Comparison of ENCODE assay signal across 23 cellular contexts in the genomic region with DNA sequence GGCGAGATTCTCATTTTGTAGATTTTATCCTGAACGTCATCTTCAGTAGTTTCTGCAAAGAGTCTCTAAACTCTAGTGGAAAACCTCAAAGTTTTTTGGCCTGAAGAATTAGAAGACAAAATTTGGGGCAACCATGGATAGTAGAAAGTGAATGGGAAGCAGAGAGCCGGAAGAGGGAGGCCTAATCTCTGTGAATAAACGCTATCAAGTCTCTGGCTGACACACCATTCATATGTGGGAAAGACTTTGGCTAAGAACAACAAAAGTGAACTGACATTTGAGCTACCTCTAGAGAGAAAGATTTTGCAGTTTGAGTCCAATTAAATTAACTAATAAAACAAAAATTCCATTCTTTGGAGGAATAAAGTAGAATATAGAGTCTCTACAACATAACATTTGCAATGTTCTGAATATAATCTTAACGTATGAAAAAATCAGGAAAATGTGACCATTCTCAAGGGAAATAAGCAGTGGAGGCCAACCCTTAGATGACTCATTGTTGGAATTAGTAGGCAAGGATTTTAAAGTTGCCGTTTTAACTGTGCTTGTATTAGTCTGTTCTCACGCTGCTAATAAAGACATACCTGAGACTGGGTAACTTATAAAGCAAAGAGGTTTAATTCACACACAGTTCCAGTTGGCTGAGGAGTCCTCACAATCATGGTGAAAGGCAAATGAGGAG.
"Had no signal": no experiment of that assay in that cellular context is flagged by ENCODE, and none has a peak within 500 bp of the region (broad histone marks: within the 10 kb centered on the region; RNA-seq: fewer than 3 reads in every experiment).

No MANE protein-coding gene starts in this region.

- H3K4me3 ChIP-seq: ascending aorta, gastrocnemius medialis, ovary, prostate gland, tibial artery had no signal

- H3K36me3 ChIP-seq: ascending aorta, gastrocnemius medialis, neutrophil, ovary, prostate gland, tibial artery had no signal

- H3K4me1 Mint-ChIP-seq: activated CD4-positive, alpha-beta memory T cell treated with anti-CD3 and anti-CD28 coated beads, Interleukin-2, amount 10 ng/mL, durations not matched to agents 7 days and 5 days; activated CD8-positive, alpha-beta memory T cell treated with anti-CD3 and anti-CD28 coated beads, Interleukin-2, amount 10 ng/mL, durations not matched to agents 7 days and 5 days; activated naive CD4-positive, alpha-beta T cell treated with anti-CD3 and anti-CD28 coated beads, Interleukin-2, amount 50 U/mL, for 24 hours; nephron; T-helper 17 cell had no signal

- H3K27me3 Mint-ChIP-seq: activated CD4-positive, alpha-beta memory T cell treated with anti-CD3 and anti-CD28 coated beads, Interleukin-2, amount 10 ng/mL, durations not matched to agents 7 days and 5 days; activated CD8-positive, alpha-beta memory T cell treated with anti-CD3 and anti-CD28 coated beads, Interleukin-2, amount 10 ng/mL, durations not matched to agents 7 days and 5 days; activated naive CD4-positive, alpha-beta T cell treated with anti-CD3 and anti-CD28 coated beads, Interleukin-2, amount 50 U/mL, for 24 hours; T-helper 17 cell had no signal

- H3K27ac ChIP-seq: ascending aorta, epithelial cell of prostate, gastrocnemius medialis, neutrophil, ovary, prostate gland, tibial artery had no signal

- H3K27me3 ChIP-seq: ascending aorta, gastrocnemius medialis, neutrophil, ovary, tibial artery had no signal

- H3K4me1 ChIP-seq: ascending aorta, gastrocnemius medialis, prostate gland, tibial artery had no signal

- H3K27ac Mint-ChIP-seq: activated CD4-positive, alpha-beta memory T cell treated with anti-CD3 and anti-CD28 coated beads, Interleukin-2, amount 10 ng/mL, durations not matched to agents 7 days and 5 days; activated CD8-positive, alpha-beta memory T cell treated with anti-CD3 and anti-CD28 coated beads, Interleukin-2, amount 10 ng/mL, durations not matched to agents 7 days and 5 days; activated naive CD4-positive, alpha-beta T cell treated with anti-CD3 and anti-CD28 coated beads, Interleukin-2, amount 50 U/mL, for 24 hours; nephron; T-helper 17 cell had no signal

- H3K36me3 Mint-ChIP-seq: activated CD8-positive, alpha-beta memory T cell treated with anti-CD3 and anti-CD28 coated beads, Interleukin-2, amount 10 ng/mL, durations not matched to agents 7 days and 5 days; activated naive CD4-positive, alpha-beta T cell treated with anti-CD3 and anti-CD28 coated beads, Interleukin-2, amount 50 U/mL, for 24 hours had no signal

- H3K4me3 Mint-ChIP-seq: activated CD4-positive, alpha-beta memory T cell treated with anti-CD3 and anti-CD28 coated beads, Interleukin-2, amount 10 ng/mL, durations not matched to agents 7 days and 5 days; activated CD8-positive, alpha-beta memory T cell treated with anti-CD3 and anti-CD28 coated beads, Interleukin-2, amount 10 ng/mL, durations not matched to agents 7 days and 5 days; activated naive CD4-positive, alpha-beta T cell treated with anti-CD3 and anti-CD28 coated beads, Interleukin-2, amount 50 U/mL, for 24 hours; nephron; T-helper 17 cell had no signal

- DNase-seq: activated CD4-positive, alpha-beta memory T cell treated with anti-CD3 and anti-CD28 coated beads, Interleukin-2, amount 10 ng/mL, durations not matched to agents 7 days and 5 days; activated CD4-positive, alpha-beta T cell treated with anti-CD3 and anti-CD28 coated beads for 4 hours; activated CD4-positive, CD25-positive, alpha-beta regulatory T cell; activated CD8-positive, alpha-beta memory T cell treated with anti-CD3 and anti-CD28 coated beads, Interleukin-2, amount 10 ng/mL, durations not matched to agents 7 days and 5 days; activated gamma-delta T cell; activated T-cell treated with anti-CD3 and anti-CD28 coated beads for 4 hours; gastrocnemius medialis; hypothalamus; midbrain; ovary; stimulated activated CD4-positive, alpha-beta T cell treated with anti-CD3 and anti-CD28 coated beads, Interleukin-12 subunit alpha, Interleukin-12 subunit beta, amount 100 ng/mL, for 4 hours; stimulated activated CD4-positive, alpha-beta T cell treated with anti-CD3 and anti-CD28 coated beads, Interleukin-4, amount 100 ng/mL, for 4 hours; stimulated activated naive CD8-positive, alpha-beta T cell treated with anti-CD3 and anti-CD28 coated beads, Interleukin-15, Interleukin-2, amounts not matched to agents 100 U/mL and 50 U/mL, for 24 hours; substantia nigra; SW 1271; T-helper 17 cell; tibial artery had no signal

- ATAC-seq: activated CD8-positive, alpha-beta memory T cell treated with anti-CD3 and anti-CD28 coated beads, Interleukin-2, amount 10 ng/mL, durations not matched to agents 7 days and 5 days; gastrocnemius medialis; stimulated activated naive CD8-positive, alpha-beta T cell treated with anti-CD3 and anti-CD28 coated beads, Interleukin-15, Interleukin-2, amounts not matched to agents 100 U/mL and 50 U/mL, for 24 hours; T-helper 17 cell had no signal

- H3K9me3 ChIP-seq: gastrocnemius medialis, neutrophil, ovary, prostate gland had no signal
